ENCODE assay signal across 1 cellular context in the genomic region with DNA sequence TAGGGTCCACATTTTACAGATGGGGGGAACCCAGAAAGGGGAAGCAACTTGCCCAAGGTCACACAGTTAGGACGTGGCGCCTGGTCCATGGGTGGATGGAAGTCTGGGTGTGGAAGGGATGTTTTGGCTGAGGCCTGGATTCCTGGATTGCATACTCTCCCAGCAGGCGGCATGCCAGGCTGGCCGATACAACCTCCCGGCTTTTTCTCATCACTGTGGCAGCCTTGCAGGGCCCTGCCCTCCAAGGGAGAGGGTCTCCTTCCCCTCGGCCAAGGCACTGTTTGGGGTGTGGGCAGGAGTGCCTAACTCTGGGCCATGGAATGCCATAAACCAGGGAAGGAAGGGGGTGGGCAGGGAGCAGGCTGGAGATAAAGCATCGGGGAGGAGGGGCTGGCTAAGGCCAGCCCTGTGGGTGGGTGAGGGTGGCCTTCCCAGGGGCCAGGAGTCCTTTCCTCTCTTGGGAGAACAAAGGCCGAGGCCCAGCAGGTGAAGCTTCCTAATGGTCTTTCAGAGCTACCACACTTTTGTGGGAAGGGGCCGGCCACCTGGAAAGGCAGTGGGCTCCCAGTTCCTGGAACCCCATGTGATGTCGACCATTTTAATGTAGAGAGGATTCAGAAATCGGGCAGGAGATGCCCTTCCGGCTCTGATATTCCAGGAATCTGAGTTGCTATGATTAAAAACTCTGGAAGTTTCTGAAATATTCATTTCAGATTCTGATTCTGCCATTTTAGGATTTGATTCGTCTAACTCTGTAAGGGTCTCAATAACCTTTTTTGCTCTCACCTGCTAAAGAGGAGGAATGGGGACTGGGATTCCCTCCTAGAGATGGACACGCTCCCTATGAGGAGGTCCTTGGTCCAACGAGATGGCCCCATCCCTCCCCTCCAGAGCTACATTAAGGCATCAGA.
TF ChIP-seq lines count a peak whose summit lies in the region.

No MANE protein-coding gene starts in this region.

TF ChIP-seq in IMR-90, 13 proteins besides CTCF, POLR2A, EP300 and RAD21:
- TF ChIP-seq, protein P1, sequence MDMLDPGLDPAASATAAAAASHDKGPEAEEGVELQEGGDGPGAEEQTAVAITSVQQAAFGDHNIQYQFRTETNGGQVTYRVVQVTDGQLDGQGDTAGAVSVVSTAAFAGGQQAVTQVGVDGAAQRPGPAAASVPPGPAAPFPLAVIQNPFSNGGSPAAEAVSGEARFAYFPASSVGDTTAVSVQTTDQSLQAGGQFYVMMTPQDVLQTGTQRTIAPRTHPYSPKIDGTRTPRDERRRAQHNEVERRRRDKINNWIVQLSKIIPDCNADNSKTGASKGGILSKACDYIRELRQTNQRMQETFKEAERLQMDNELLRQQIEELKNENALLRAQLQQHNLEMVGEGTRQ (IDR thresholded peaks at IDR 0.05; ENCODE audit: low read depth, low read length) = no peak
